10 cellular contexts compared by ENCODE assay signal in the genomic region with DNA sequence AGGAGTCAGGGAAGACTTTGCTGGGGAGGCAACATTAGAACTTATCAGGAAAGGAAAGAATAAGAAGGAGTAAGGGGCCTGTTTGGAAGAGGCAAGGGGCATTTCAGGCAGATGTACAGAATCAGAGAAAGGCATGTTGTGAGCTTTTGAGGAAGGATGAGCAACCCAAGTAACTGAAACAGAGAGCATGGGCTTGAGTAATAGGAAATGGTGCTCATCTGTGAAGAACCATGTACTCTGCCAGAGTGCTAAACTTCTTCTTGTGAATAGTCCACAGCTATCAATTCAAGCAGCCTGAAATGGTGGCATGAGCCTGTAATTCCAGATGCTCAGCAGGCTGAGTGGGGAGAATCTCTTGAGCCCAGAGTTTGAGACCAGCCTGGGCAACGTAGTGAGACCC.
"Had no signal": no experiment of that assay in that cellular context is flagged by ENCODE, and none has a peak within 500 bp of the region (broad histone marks: within the 10 kb centered on the region; RNA-seq: fewer than 3 reads in every experiment).

No MANE protein-coding gene starts in this region.

- H3K27ac ChIP-seq: pancreas, stomach, testis, upper lobe of left lung had no signal

- H3K4me3 ChIP-seq: pancreas, stomach, testis, upper lobe of left lung had no signal

- H3K4me1 ChIP-seq: pancreas, stomach, testis, upper lobe of left lung had no signal

- DNase-seq: activated B cell treated with CpG ODN at 0.5 μM for 24 hours; activated CD4-positive, alpha-beta T cell treated with anti-CD3 and anti-CD28 coated beads, Interleukin-2, amount 10 ng/mL, durations not matched to agents 7 days and 5 days; activated CD8-positive, alpha-beta memory T cell treated with anti-CD3 and anti-CD28 coated beads for 24 hours; activated naive CD4-positive, alpha-beta T cell treated with anti-CD3 and anti-CD28 coated beads for 36 hours; effector memory CD4-positive, alpha-beta T cell; foreskin melanocyte; pancreas; stomach; testis; upper lobe of left lung had no signal

- H3K36me3 ChIP-seq: pancreas, stomach, upper lobe of left lung had no signal

- H3K27me3 ChIP-seq: pancreas, stomach, testis, upper lobe of left lung had no signal

- H3K9me3 ChIP-seq: testis, upper lobe of left lung had no signal
